In genomic region chr5:151082976-151083651, GRCh38 we compare ENCODE assay signal across 8 cellular contexts. TPM values are rescaled to one million over a fixed set of nuclear protein-coding genes. Genes with fewer than 3 reads are reported as not detected.
A peak's percentile ranks its signal among the peaks of the same experiment; 100 is the strongest.
DNase-seq lines count a peak whose midpoint lies in the region; ATAC-seq and TF ChIP-seq lines count a peak whose summit lies in the region.

No MANE protein-coding gene starts in this region.

- no peaks in the 10 kb centered on the region for H3K9me3 Mint-ChIP-seq in activated naive CD8-positive, alpha-beta T cell treated with anti-CD3 and anti-CD28 coated beads, Interleukin-2, amount 50 U/mL, for 24 hours
- no peaks in the 10 kb centered on the region for H3K9me3 Mint-ChIP-seq in progenitor cell of endocrine pancreas (ENCODE audit: low read depth)

- peaks cover 0 to 64% (median 26%) of the 10 kb centered on the region in 3 donors for H3K4me1 ChIP-seq in gastroesophageal sphincter

- peak; percentile 40 for ATAC-seq in activated naive CD8-positive, alpha-beta T cell treated with anti-CD3 and anti-CD28 coated beads, Interleukin-2, amount 50 U/mL, for 24 hours
- no peak for ATAC-seq in gastroesophageal sphincter
- no peak for ATAC-seq in HG02588 (IDR thresholded peaks at IDR 0.05; ENCODE audit: unreplicated experiment)

- H3K27me3 Mint-ChIP-seq in activated naive CD8-positive, alpha-beta T cell treated with anti-CD3 and anti-CD28 coated beads, Interleukin-2, amount 50 U/mL, for 24 hours: no peaks in the 10 kb centered on the region
- peaks cover 3% of the 10 kb centered on the region for H3K27me3 Mint-ChIP-seq in progenitor cell of endocrine pancreas

- peak overlapping the region; percentile 85 for H3K4me3 ChIP-seq in GM06990 (replicated peaks; ENCODE audit: low read depth, low read length)
- H3K4me3 ChIP-seq in gastroesophageal sphincter: no peak overlapping the region

- CTCF ChIA-PET in RWPE1 (lab: Yijun Ruan, JAX): interaction anchor here (0.6 to 2.3 kb wide), 5 partner anchors 9 to 378 kb away, joined by 3 to 9 read pairs (median 3); no protein-coding TSS in a partner anchor

- WGBS in gastroesophageal sphincter (ENCODE audit: low coverage in 1 of 2), 2 donors: 40 to 64% methylated on average over 1 to 3 of the region's 3 CpGs

- TF ChIP-seq POLR2A in gastroesophageal sphincter (IDR thresholded peaks at IDR 0.05): no peak

- peaks cover 16% of the 10 kb centered on the region for H3K36me3 Mint-ChIP-seq in activated naive CD8-positive, alpha-beta T cell treated with anti-CD3 and anti-CD28 coated beads, Interleukin-2, amount 50 U/mL, for 24 hours (ENCODE audit: low read depth)
- peaks cover 1% of the 10 kb centered on the region for H3K36me3 Mint-ChIP-seq in progenitor cell of endocrine pancreas (ENCODE audit: insufficient read depth)

- H3K36me3 ChIP-seq in GM06990 (ENCODE audit: control insufficient read depth, insufficient read depth, low read length) (peaks cover 4% of the 10 kb centered on the region), gastroesophageal sphincter (peaks cover 0 to 10% of the 10 kb centered on the region in 2 donors)

- H3K27ac ChIP-seq in RWPE1 (peak overlapping the region; percentile 47), gastroesophageal sphincter (no peak overlapping the region)

- H3K9me3 ChIP-seq in gastroesophageal sphincter: no peaks in the 10 kb centered on the region

- TF ChIP-seq EP300 in gastroesophageal sphincter (IDR thresholded peaks at IDR 0.05): no peak

- no peaks in the 10 kb centered on the region for H3K27me3 ChIP-seq in GM06990 (replicated peaks; ENCODE audit: control insufficient read depth, insufficient read depth, low read length)
- H3K27me3 ChIP-seq in gastroesophageal sphincter: no peaks in the 10 kb centered on the region

- peak overlapping the region; percentile 39 for H3K4me3 Mint-ChIP-seq in activated naive CD8-positive, alpha-beta T cell treated with anti-CD3 and anti-CD28 coated beads, Interleukin-2, amount 50 U/mL, for 24 hours
- peak overlapping the region; percentile 3 for H3K4me3 Mint-ChIP-seq in progenitor cell of endocrine pancreas (ENCODE audit: low read depth)

- peak overlapping the region; percentile 88 for H3K27ac Mint-ChIP-seq in activated naive CD8-positive, alpha-beta T cell treated with anti-CD3 and anti-CD28 coated beads, Interleukin-2, amount 50 U/mL, for 24 hours
- H3K27ac Mint-ChIP-seq in progenitor cell of endocrine pancreas: peak overlapping the region; percentile 47

- no peak for TF ChIP-seq CTCF in GM06990 (IDR thresholded peaks at IDR 0.05; ENCODE audit: insufficient read depth, low read length, poor library complexity, severe bottlenecking)
- no peak for TF ChIP-seq CTCF in RWPE1 (conservative IDR thresholded peaks at IDR 0.05; ENCODE audit: low read depth)
- TF ChIP-seq CTCF in progenitor cell of endocrine pancreas (IDR thresholded peaks at IDR 0.05; ENCODE audit: unreplicated experiment): no peak
- no peak for TF ChIP-seq CTCF in gastroesophageal sphincter (IDR thresholded peaks at IDR 0.05)

- POLR2A ChIA-PET in RWPE1 (lab: Yijun Ruan, JAX; ENCODE audit: low non-redundant PET): no interaction called here

- DNase-seq in GM06990 (ENCODE audit: extremely low read depth, insufficient read length): no peak
- DNase-seq in RWPE1 (ENCODE audit: low spot score): peak; percentile 88
- DNase-seq in activated naive CD8-positive, alpha-beta T cell treated with anti-CD3 and anti-CD28 coated beads, Interleukin-2, amount 50 U/mL, for 24 hours: peak; percentile 66
- no peak for DNase-seq in progenitor cell of endocrine pancreas (ENCODE audit: low spot score, unreplicated experiment)
- DNase-seq in SK-N-DZ (ENCODE audit: low spot score): no peak
- DNase-seq in 8988T: no peak

- peaks cover 81% of the 10 kb centered on the region for H3K4me1 Mint-ChIP-seq in activated naive CD8-positive, alpha-beta T cell treated with anti-CD3 and anti-CD28 coated beads, Interleukin-2, amount 50 U/mL, for 24 hours
- peaks cover 21% of the 10 kb centered on the region for H3K4me1 Mint-ChIP-seq in progenitor cell of endocrine pancreas (ENCODE audit: low read depth)

RNA-seq across cellular contexts. Expression of gene TNIP1, which starts 2.3 kb away (rescaled TPM):
- total RNA-seq in progenitor cell of endocrine pancreas (53.8 and 55.0 TPM in 2 replicates), gastroesophageal sphincter (100 to 1,000 TPM in 2 of 4 donors, 10 to 100 TPM in 2; 74.2 to 142 (median 97.9) TPM)
- 28.2 and 39.3 TPM in 2 replicates for polyA plus RNA-seq in SK-N-DZ (2014; cell fraction: cytosol; rRNA removed)
- polyA plus RNA-seq in SK-N-DZ (2014; cell fraction: nucleus; rRNA removed): 16.4 and 27.8 TPM in 2 replicates

Comparison
In these comparisons a context has a peak if more than half of its experiments do, and no peak if none do; other contexts are left out.
1. DNase-seq: peak in RWPE1 (single experiment) and activated naive CD8-positive, alpha-beta T cell treated with anti-CD3 and anti-CD28 coated beads, Interleukin-2, amount 50 U/mL, for 24 hours (single experiment); none in GM06990 (single experiment), progenitor cell of endocrine pancreas (single experiment), SK-N-DZ (single experiment) and 8988T (single experiment).